ENCODE assay signal across 8 cellular contexts in genomic region chr9:136437430-136437829, GRCh38. TPM values are rescaled to one million over a fixed set of nuclear protein-coding genes. Genes with fewer than 3 reads are reported as not detected.
A peak's percentile ranks its signal among the peaks of the same experiment; 100 is the strongest.
DNase-seq lines count a peak whose midpoint lies in the region; ATAC-seq, FAIRE-seq and TF ChIP-seq lines count a peak whose summit lies in the region.

No MANE protein-coding gene starts in this region.

- TF ChIP-seq CTCF in A549 (IDR thresholded peaks at IDR 0.05): no peak
- no peak for TF ChIP-seq CTCF in H9 (conservative IDR thresholded peaks at IDR 0.05)
- TF ChIP-seq CTCF in astrocyte of the cerebellum (IDR thresholded peaks at IDR 0.05; ENCODE audit: low read depth, low read length, missing control alignments): no peak

- no peak overlapping the region for H4K5ac ChIP-seq in H9 (ENCODE audit: insufficient read length, low read depth, low read length)

- POLR2A ChIA-PET in A549 (lab: Yijun Ruan, JAX): no interaction called here

- H3K4me3 Mint-ChIP-seq in H9 (peak overlapping the region; percentile 82 to 86), memory B cell (peak overlapping the region; percentile 84)

- in situ Hi-C loops in astrocyte of the cerebellum (cut with HindIII; ENCODE audit: low sequenced_read_pairs): no loop called here
- in situ Hi-C loops in KBM-7 (cut with MboI; ENCODE audit: low pct_unique_long_range_greater_than_20kb, low sequenced_read_pairs): no loop called here

- H3K4me1 Mint-ChIP-seq in H9 (peaks cover 15 to 16% of the 10 kb centered on the region in 2 experiments), memory B cell (peaks cover 23% of the 10 kb centered on the region)

- peaks cover 5% of the 10 kb centered on the region; the same call in 1 of the 2 replicates for H3K79me2 ChIP-seq in H9 (ENCODE audit: insufficient read depth, low read length)

- H3K4ac ChIP-seq in H9 (ENCODE audit: low read depth, low read length): no peak overlapping the region

- peak overlapping the region; percentile 86; the same call in 2 of the 3 replicates for H3K4me3 ChIP-seq in A549
- peak overlapping the region; percentile 74 for H3K4me3 ChIP-seq in astrocyte of the cerebellum (ENCODE audit: low read depth, low read length)

- no peak overlapping the region for H3T11ph ChIP-seq in H9 (ENCODE audit: low read length)

- no peak overlapping the region for H3K9ac ChIP-seq in H9 (ENCODE audit: extremely low read depth, insufficient read length, low read length)

- no peaks in the 10 kb centered on the region for H3K27me3 ChIP-seq in H9 (ENCODE audit: insufficient read depth, low read length)

- peak overlapping the region in 1 of 2 experiments; percentile 99; a peak in 3 of 6 replicates for H3K27ac ChIP-seq in A549
- H3K27ac ChIP-seq in H9 (ENCODE audit: insufficient read length, low read depth, low read length): no peak overlapping the region

- no peak overlapping the region for H2AFZ ChIP-seq in H9 (ENCODE audit: low read length)

- peaks cover 2% of the 10 kb centered on the region for H3K79me1 ChIP-seq in H9 (ENCODE audit: insufficient read depth, low read depth, low read length, poor library complexity, severe bottlenecking)

- no peak for FAIRE-seq in A549 (lab: Jason Lieb, UNC)

- TF ChIP-seq RAD21 in A549 (conservative IDR thresholded peaks at IDR 0.05 in 1 of 2, IDR thresholded peaks at IDR 0.05 in 1 of 2): no peak

- H2BK5ac ChIP-seq in H9 (ENCODE audit: insufficient read length, low read length): no peak overlapping the region

- 79% methylated on average over 8 of the region's 8 CpGs for WGBS in A549 (ENCODE audit: missing lambda C conversion rate)
- WGBS in H9 (ENCODE audit: extremely low coverage, insufficient read length, low lambda C conversion rate): no CpG with 5 or more reads among the region's 8 CpGs

- H3K36me3 Mint-ChIP-seq in H9 (ENCODE audit: insufficient read depth in 1 of 3, low read depth in 3 of 3) (peaks cover 5 to 29% (median 11%) of the 10 kb centered on the region in 3 experiments), memory B cell (no peaks in the 10 kb centered on the region)

- H3K27me3 Mint-ChIP-seq in H9 (ENCODE audit: low read depth) (no peaks in the 10 kb centered on the region), memory B cell (no peaks in the 10 kb centered on the region)

- no peak for DNase-seq in A549 (ENCODE audit: low read depth in 1 of 2, low spot score in 1 of 2)
- DNase-seq in H9: no peak
- peak; percentile 27 for DNase-seq in astrocyte of the cerebellum (ENCODE audit: low read depth)
- DNase-seq in memory B cell (ENCODE audit: low spot score in 2 of 2): no peak
- no peak for DNase-seq in KBM-7
- no peak for DNase-seq in hippocampal formation (lab: John Stamatoyannopoulos, UW)
- no peak for DNase-seq in activated gamma-delta T cell (lab: John Stamatoyannopoulos, UW)
- DNase-seq in activated effector memory CD4-positive, alpha-beta T cell treated with anti-CD3 and anti-CD28 coated beads, Interleukin-2, amount 50 U/mL, for 16 hours: no peak

- no peak overlapping the region for H4K8ac ChIP-seq in H9 (replicated peaks; ENCODE audit: insufficient read length, low read depth, low read length)

- H4K20me1 ChIP-seq in H9 (ENCODE audit: control insufficient read depth, insufficient read depth, insufficient read length): no peaks in the 10 kb centered on the region

- H3K18ac ChIP-seq in H9 (ENCODE audit: insufficient read length, low read depth, low read length): no peak overlapping the region

- peak overlapping the region; percentile 76 for H3K4me2 ChIP-seq in A549
- H3K4me2 ChIP-seq in H9 (ENCODE audit: insufficient read depth, insufficient read length, low read length): no peak overlapping the region

- H2BK15ac ChIP-seq in H9 (ENCODE audit: low read depth, low read length): no peak overlapping the region

- H2BK12ac ChIP-seq in H9 (ENCODE audit: insufficient read length, low read depth, low read length): no peak overlapping the region

- CTCF ChIA-PET in A549 (lab: Yijun Ruan, JAX): interaction anchor here (1.8 to 4.2 kb wide), 3 partner anchors 10 to 21 kb away, joined by 5 to 30 read pairs (median 6); no protein-coding TSS in a partner anchor

- no peak overlapping the region for H4K91ac ChIP-seq in H9 (ENCODE audit: insufficient read length, low read depth, low read length)

- no peak overlapping the region; the same call in 1 of the 2 replicates for H3K14ac ChIP-seq in H9 (ENCODE audit: insufficient read depth, low read length)

- H3K4me1 ChIP-seq in A549 (peaks cover 17% of the 10 kb centered on the region), H9 (ENCODE audit: insufficient read depth, low read length) (no peaks in the 10 kb centered on the region)

- H3K56ac ChIP-seq in H9 (ENCODE audit: insufficient read length, low read depth, low read length): no peak overlapping the region

- TF ChIP-seq POLR2A in A549 (IDR thresholded peaks at IDR 0.05; ENCODE audit: low read length): no peak

- H2BK120ac ChIP-seq in H9 (ENCODE audit: low read depth, low read length, poor library complexity, severe bottlenecking): no peak overlapping the region

- H3K27ac Mint-ChIP-seq in H9 (0 out of 7 replicates have a peak overlapping the region, but pooled peaks of 1 of the 3 experiments have one; percentile 33), memory B cell (peak overlapping the region; percentile 65)

- H3K9me3 Mint-ChIP-seq in H9 (no peaks in the 10 kb centered on the region), memory B cell (no peaks in the 10 kb centered on the region)

- H3K9me3 ChIP-seq in A549 (no peaks in the 10 kb centered on the region), H9 (ENCODE audit: control insufficient read depth, low read depth, low read length) (no peaks in the 10 kb centered on the region)

- H2AK5ac ChIP-seq in H9 (ENCODE audit: insufficient read length, low read length): no peak overlapping the region

- peaks cover 14% of the 10 kb centered on the region for H3K23me2 ChIP-seq in H9 (ENCODE audit: insufficient read length, low read depth, low read length, poor library complexity, severe bottlenecking)

- TF ChIP-seq EP300 in A549 (IDR thresholded peaks at IDR 0.05): no peak

- ATAC-seq in A549 (no peak), memory B cell (ENCODE audit: low read depth) (no peak)

- no peak overlapping the region for H3K23ac ChIP-seq in H9 (ENCODE audit: insufficient read length, low read depth, low read length)

- no peak overlapping the region for H2BK20ac ChIP-seq in H9 (ENCODE audit: low read depth, low read length, poor library complexity, severe bottlenecking)

TF ChIP-seq in A549, 52 proteins besides CTCF, POLR2A, EP300 and RAD21 (continues in another document):
- no peak for TF ChIP-seq GATA3 (IDR thresholded peaks at IDR 0.05; ENCODE audit: borderline replicate concordance)
- no peak for TF ChIP-seq FOSB (CRISPR knock-in tag; IDR thresholded peaks at IDR 0.05)
- TF ChIP-seq RCOR1 (IDR thresholded peaks at IDR 0.05; ENCODE audit: low read depth, low read length): no peak
- TF ChIP-seq JUNB (IDR thresholded peaks at IDR 0.05): no peak
- TF ChIP-seq SREBF2 (IDR thresholded peaks at IDR 0.05): no peak
- TF ChIP-seq PBX3 (IDR thresholded peaks at IDR 0.05): no peak
- TF ChIP-seq MYC (IDR thresholded peaks at IDR 0.05; ENCODE audit: borderline replicate concordance, low read length): no peak
- TF ChIP-seq CBX2 (IDR thresholded peaks at IDR 0.05; ENCODE audit: borderline replicate concordance, low read depth): no peak
- TF ChIP-seq TFCP2L1 (CRISPR knock-in tag; IDR thresholded peaks at IDR 0.05): no peak
- no peak for TF ChIP-seq CBX8 (IDR thresholded peaks at IDR 0.05)

RNA-seq across cellular contexts. Expression of gene INPP5E, which starts 2.2 kb away (rescaled TPM):
- polyA plus RNA-seq in A549 (2011; rRNA removed) (5.2 and 5.8 TPM in 2 replicates), A549 (2017; fragmentation: RNase III; extraction: RNeasy Plus Mini Kit Qiagen cat#74134 plus additional on column Dnase treatment) (9.8 to 12.4 TPM (median 11.2 TPM) in 3 replicates)
- polyA plus RNA-seq in A549 (2012; cell fraction: cytosol; rRNA removed): 12.2 and 16.8 TPM in 2 replicates
- 50.3 and 55.0 TPM in 2 replicates for polyA plus RNA-seq in A549 (2012; cell fraction: nucleus; rRNA removed)
- 4.5 TPM in 2 replicates for polyA minus RNA-seq in A549 (2011; rRNA and poly(A)+ RNA removed)
- total RNA-seq in H9 (2021): 20.4 and 21.0 TPM in 2 replicates

RNA-seq across cellular contexts. Expression of gene PMPCA, which starts 27.0 kb away (rescaled TPM):
- polyA plus RNA-seq in A549 (2011; rRNA removed) (53.4 and 71.1 TPM in 2 replicates), A549 (2017; fragmentation: RNase III; extraction: RNeasy Plus Mini Kit Qiagen cat#74134 plus additional on column Dnase treatment) (83.0 to 101 TPM (median 89.2 TPM) in 3 replicates)
- 86.8 and 91.7 TPM in 2 replicates for polyA plus RNA-seq in A549 (2012; cell fraction: cytosol; rRNA removed)
- 204 and 211 TPM in 2 replicates for polyA plus RNA-seq in A549 (2012; cell fraction: nucleus; rRNA removed)
- 34.5 and 38.2 TPM in 2 replicates for polyA minus RNA-seq in A549 (2011; rRNA and poly(A)+ RNA removed)
- 94.5 and 103 TPM in 2 replicates for total RNA-seq in H9 (2021)

RNA-seq across cellular contexts. Expression of gene ENTR1, which starts 27.0 kb away (rescaled TPM):
- polyA plus RNA-seq in A549 (2011; rRNA removed) (69.0 and 75.8 TPM in 2 replicates), A549 (2017; fragmentation: RNase III; extraction: RNeasy Plus Mini Kit Qiagen cat#74134 plus additional on column Dnase treatment) (63.8 to 67.4 TPM (median 66.7 TPM) in 3 replicates)
- 63.5 and 69.5 TPM in 2 replicates for polyA plus RNA-seq in A549 (2012; cell fraction: cytosol; rRNA removed)
- 123 and 138 TPM in 2 replicates for polyA plus RNA-seq in A549 (2012; cell fraction: nucleus; rRNA removed)
- 26.5 and 42.7 TPM in 2 replicates for polyA minus RNA-seq in A549 (2011; rRNA and poly(A)+ RNA removed)
- 105 and 108 TPM in 2 replicates for total RNA-seq in H9 (2021)

RNA-seq across cellular contexts. Expression of gene SNAPC4, which starts 37.5 kb away (rescaled TPM):
- polyA plus RNA-seq in A549 (2011; rRNA removed): 2.7 and 3.1 TPM in 2 replicates
- polyA plus RNA-seq in A549 (2012; cell fraction: cytosol; rRNA removed): 5.2 and 6.4 TPM in 2 replicates
- 25.6 and 36.1 TPM in 2 replicates for polyA plus RNA-seq in A549 (2012; cell fraction: nucleus; rRNA removed)
- polyA plus RNA-seq in A549 (2017; fragmentation: RNase III; extraction: RNeasy Plus Mini Kit Qiagen cat#74134 plus additional on column Dnase treatment): 10.1 to 10.8 TPM (median 10.3 TPM) in 3 replicates
- polyA minus RNA-seq in A549 (2011; rRNA and poly(A)+ RNA removed): 4.5 and 4.6 TPM in 2 replicates
- total RNA-seq in H9 (2021): 29.7 TPM in 2 replicates

RNA-seq across cellular contexts. Expression of gene SEC16A, which starts 45.4 kb away (rescaled TPM):
- polyA plus RNA-seq in A549 (2011; rRNA removed) (24.2 and 32.3 TPM in 2 replicates), A549 (2017; fragmentation: RNase III; extraction: RNeasy Plus Mini Kit Qiagen cat#74134 plus additional on column Dnase treatment) (35.7 to 41.5 TPM (median 38.0 TPM) in 3 replicates)
- 26.8 and 30.0 TPM in 2 replicates for polyA plus RNA-seq in A549 (2012; cell fraction: cytosol; rRNA removed)
- 90.6 and 117 TPM in 2 replicates for polyA plus RNA-seq in A549 (2012; cell fraction: nucleus; rRNA removed)
- 34.0 and 47.0 TPM in 2 replicates for polyA minus RNA-seq in A549 (2011; rRNA and poly(A)+ RNA removed)
- total RNA-seq in H9 (2021): 52.1 and 56.4 TPM in 2 replicates
